Comparison of ENCODE assay signal across 8 cellular contexts in the genomic region with DNA sequence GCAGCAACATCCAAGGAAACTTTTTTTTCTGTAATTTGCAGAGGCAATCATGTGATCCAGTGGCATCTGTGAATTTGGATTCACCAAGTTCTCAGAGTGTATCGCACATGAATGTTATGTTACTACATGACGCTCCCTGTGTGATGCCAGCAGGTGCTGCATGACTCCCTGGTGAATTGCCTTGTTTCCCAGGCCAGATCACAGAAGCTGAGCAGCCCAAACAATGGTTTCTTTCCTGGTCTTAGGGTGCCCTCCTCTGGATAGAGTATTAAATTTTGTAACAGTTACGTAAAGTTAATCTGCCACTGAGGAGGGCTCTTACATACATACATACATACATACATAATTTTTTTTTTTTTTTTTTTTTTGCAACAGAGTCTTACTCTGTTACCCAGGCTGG. TPM values are rescaled to one million over a fixed set of nuclear protein-coding genes. Genes with fewer than 3 reads are reported as not detected.
A peak's percentile ranks its signal among the peaks of the same experiment; 100 is the strongest.
DNase-seq lines count a peak whose midpoint lies in the region; ATAC-seq and TF ChIP-seq lines count a peak whose summit lies in the region.

No MANE protein-coding gene starts in this region.

- peaks cover 4% of the 10 kb centered on the region for H3K36me3 Mint-ChIP-seq in T-helper 2 cell treated with Interferon-gamma antibody and Interleukin-4, amounts not matched to agents 5 μg/mL and 100 μg/mL, for 36 hours (ENCODE audit: low read depth)

- CTCF ChIA-PET in AG04450 (lab: Charles Lee) = interaction anchor here (0.6 to 11.8 kb wide), 12 partner anchors 10 to 1292 kb away, joined by 3 to 174 read pairs (median 4); a partner anchor contains a TSS

- peak; percentile 38 for TF ChIP-seq CTCF in AG04450 (IDR thresholded peaks at IDR 0.05; ENCODE audit: low read depth, low read length)
- peak; percentile 11 to 21 for TF ChIP-seq CTCF in fibroblast of lung (conservative IDR thresholded peaks at IDR 0.05 in 1 of 2, IDR thresholded peaks at IDR 0.05 in 1 of 2; ENCODE audit: low read depth in 1 of 2, low read length in 2 of 2)

- no peak overlapping the region for H3K9ac ChIP-seq in fibroblast of lung (ENCODE audit: insufficient read depth, low read length)

- peaks cover 5% of the 10 kb centered on the region for H3K4me1 ChIP-seq in fibroblast of lung (ENCODE audit: control insufficient read depth, extremely low read depth, insufficient read depth, low read length)

- H3K36me3 ChIP-seq in fibroblast of lung (ENCODE audit: control insufficient read depth, insufficient read depth, low read length) = peaks cover 5% of the 10 kb centered on the region

- no peaks in the 10 kb centered on the region for H4K20me1 ChIP-seq in fibroblast of lung (ENCODE audit: control insufficient read depth, extremely low read depth, insufficient read depth, low read length)

- no peak for ATAC-seq in GM19463 (IDR thresholded peaks at IDR 0.05; ENCODE audit: unreplicated experiment)
- no peak for ATAC-seq in GM18858 (IDR thresholded peaks at IDR 0.05; ENCODE audit: unreplicated experiment)

- POLR2A ChIA-PET in AG04450 (lab: Yijun Ruan, JAX) = interaction anchor here (0.6 to 0.8 kb wide), 2 partner anchors 14 to 59 kb away, joined by 3 to 13 read pairs; no protein-coding TSS in a partner anchor

- intact Hi-C loops in posterior cingulate gyrus (cut with DNase I) = loop anchor here (1.0 to 10.0 kb wide), 2 partner anchors 59 to 138 kb away; a partner anchor contains a TSS

- H3K27me3 ChIP-seq in AG04450 (ENCODE audit: control insufficient read depth, insufficient read depth, low read length) (no peaks in the 10 kb centered on the region), fibroblast of lung (ENCODE audit: control insufficient read depth, insufficient read depth, low read length) (no peaks in the 10 kb centered on the region)

- H3K9me3 Mint-ChIP-seq in T-helper 2 cell treated with Interferon-gamma antibody and Interleukin-4, amounts not matched to agents 5 μg/mL and 100 μg/mL, for 36 hours = no peaks in the 10 kb centered on the region

- peaks cover 11% of the 10 kb centered on the region for H3K4me1 Mint-ChIP-seq in T-helper 2 cell treated with Interferon-gamma antibody and Interleukin-4, amounts not matched to agents 5 μg/mL and 100 μg/mL, for 36 hours (ENCODE audit: low read depth)

- peak; percentile 65 for DNase-seq in AG04450 (ENCODE audit: low read depth, low spot score)
- peak; percentile 75 for DNase-seq in GM03348 (ENCODE audit: low spot score)
- peak; percentile 47 to 53 for DNase-seq in NCI-H1930 (lab: John Stamatoyannopoulos, UW)
- DNase-seq in T-helper 2 cell treated with Interferon-gamma antibody and Interleukin-4, amounts not matched to agents 5 μg/mL and 100 μg/mL, for 36 hours (ENCODE audit: low spot score) = peak; percentile 6
- peak; percentile 57 to 75 for DNase-seq in fibroblast of lung (ENCODE audit: low read depth in 2 of 2)
- peak in 6 of 10 donors; percentile 29 to 91 (median 44) for DNase-seq in posterior cingulate gyrus

- H3K27ac Mint-ChIP-seq in T-helper 2 cell treated with Interferon-gamma antibody and Interleukin-4, amounts not matched to agents 5 μg/mL and 100 μg/mL, for 36 hours = no peak overlapping the region

- H3K4me3 ChIP-seq in AG04450 (ENCODE audit: low read depth, low read length) = no peak overlapping the region
- H3K4me3 ChIP-seq in fibroblast of lung (replicated peaks in 1 of 4; ENCODE audit: control extremely low read depth in 1 of 4, insufficient read depth in 1 of 4, low read depth in 3 of 4, low read length in 4 of 4) = no peak overlapping the region

- H3K79me2 ChIP-seq in fibroblast of lung (ENCODE audit: control insufficient read depth, insufficient read depth, low read length) = peaks cover 4% of the 10 kb centered on the region

- no peak overlapping the region for H2AFZ ChIP-seq in fibroblast of lung (ENCODE audit: low read length)

- no peaks in the 10 kb centered on the region for H3K27me3 Mint-ChIP-seq in T-helper 2 cell treated with Interferon-gamma antibody and Interleukin-4, amounts not matched to agents 5 μg/mL and 100 μg/mL, for 36 hours (ENCODE audit: low read depth)

- no peak overlapping the region for H3K27ac ChIP-seq in AG04450 (ENCODE audit: low read depth, low read length)
- H3K27ac ChIP-seq in fibroblast of lung (ENCODE audit: insufficient read depth, low read length) = no peak overlapping the region

- no peak overlapping the region for H3K4me3 Mint-ChIP-seq in T-helper 2 cell treated with Interferon-gamma antibody and Interleukin-4, amounts not matched to agents 5 μg/mL and 100 μg/mL, for 36 hours

- H3K9me3 ChIP-seq in AG04450 (ENCODE audit: control insufficient read depth, insufficient read depth, low read length) = no peaks in the 10 kb centered on the region
- H3K9me3 ChIP-seq in fibroblast of lung (ENCODE audit: control insufficient read depth, insufficient read depth, low read depth, low read length) = no peaks in the 10 kb centered on the region

- H3K4me2 ChIP-seq in fibroblast of lung (ENCODE audit: extremely low read depth, insufficient read depth, low read length) = no peak overlapping the region

RNA-seq across cellular contexts. Expression of a gene that starts 3.6 kb away (rescaled TPM):
- polyA plus RNA-seq in AG04450 (2011; rRNA removed) = 13.9 and 15.2 TPM in 2 replicates
- 11.4 and 11.9 TPM in 2 replicates for polyA minus RNA-seq in AG04450 (2011; rRNA and poly(A)+ RNA removed)
- 11.1 and 12.1 TPM in 2 replicates for total RNA-seq in fibroblast of lung
- polyA plus RNA-seq in fibroblast of lung = 9.4 and 11.3 TPM in 2 replicates
- polyA plus RNA-seq in fibroblast of lung (2012) = 7.3 and 7.6 TPM in 2 replicates
- polyA minus RNA-seq in fibroblast of lung (ENCODE audit: low replicate concordance) = 5.0 and 9.2 TPM in 2 replicates

RNA-seq across cellular contexts. Expression of a gene that starts 28.3 kb away (rescaled TPM):
- polyA plus RNA-seq in AG04450 (2011; rRNA removed) (35.3 and 37.0 TPM in 2 replicates), fibroblast of lung (19.7 and 20.4 TPM in 2 replicates)
- polyA minus RNA-seq in AG04450 (2011; rRNA and poly(A)+ RNA removed) = 34.8 and 38.6 TPM in 2 replicates
- 26.8 and 30.8 TPM in 2 replicates for total RNA-seq in fibroblast of lung
- polyA plus RNA-seq in fibroblast of lung (2012) = 12.1 and 13.1 TPM in 2 replicates
- polyA minus RNA-seq in fibroblast of lung (ENCODE audit: low replicate concordance) = 15.8 and 49.9 TPM in 2 replicates

RNA-seq across cellular contexts. Expression of a gene that starts 35.6 kb away (rescaled TPM):
- polyA plus RNA-seq in AG04450 (2011; rRNA removed) (265 and 308 TPM in 2 replicates), fibroblast of lung (188 and 312 TPM in 2 replicates)
- polyA minus RNA-seq in AG04450 (2011; rRNA and poly(A)+ RNA removed) = 231 and 316 TPM in 2 replicates
- total RNA-seq in fibroblast of lung = 43.1 and 71.0 TPM in 2 replicates
- polyA plus RNA-seq in fibroblast of lung (2012) = 187 and 310 TPM in 2 replicates
- 604 and 640 TPM in 2 replicates for polyA minus RNA-seq in fibroblast of lung (ENCODE audit: low replicate concordance)

RNA-seq across cellular contexts. Expression of a gene that starts 37.8 kb away (rescaled TPM):
- polyA plus RNA-seq in AG04450 (2011; rRNA removed) (36.8 and 42.7 TPM in 2 replicates), fibroblast of lung (21.0 and 25.3 TPM in 2 replicates)
- 120 and 151 TPM in 2 replicates for polyA minus RNA-seq in AG04450 (2011; rRNA and poly(A)+ RNA removed)
- 39.0 and 50.2 TPM in 2 replicates for total RNA-seq in fibroblast of lung
- polyA plus RNA-seq in fibroblast of lung (2012) = 13.9 and 20.0 TPM in 2 replicates
- 36.6 and 74.8 TPM in 2 replicates for polyA minus RNA-seq in fibroblast of lung (ENCODE audit: low replicate concordance)

RNA-seq across cellular contexts. Expression of a gene that starts 48.0 kb away (rescaled TPM):
- 39.5 and 44.2 TPM in 2 replicates for polyA plus RNA-seq in AG04450 (2011; rRNA removed)
- 56.9 and 63.1 TPM in 2 replicates for polyA minus RNA-seq in AG04450 (2011; rRNA and poly(A)+ RNA removed)
- 16.7 and 24.4 TPM in 2 replicates for total RNA-seq in fibroblast of lung
- polyA plus RNA-seq in fibroblast of lung = 34.3 and 110 TPM in 2 replicates
- polyA plus RNA-seq in fibroblast of lung (2012) = 35.8 and 138 TPM in 2 replicates
- 53.4 and 271 TPM in 2 replicates for polyA minus RNA-seq in fibroblast of lung (ENCODE audit: low replicate concordance)

Comparison
In these comparisons a context has a peak if more than half of its experiments do, and no peak if none do; other contexts are left out.
1. DNase-seq: peak in every context shown above with its lines; median percentile 75 in GM03348; 66 in fibroblast of lung; 65 in AG04450; 50 in NCI-H1930; 44 in posterior cingulate gyrus; 6 in T-helper 2 cell treated with Interferon-gamma antibody and Interleukin-4, amounts not matched to agents 5 μg/mL and 100 μg/mL, for 36 hours.